19 cellular contexts compared by ENCODE assay signal in genomic region chr13:79226250-79226649, GRCh38.
"Had no signal": no experiment of that assay in that cellular context is flagged by ENCODE, and none has a peak within 500 bp of the region (broad histone marks: within the 10 kb centered on the region; RNA-seq: fewer than 3 reads in every experiment).

No MANE protein-coding gene starts in this region.

- ATAC-seq: activated CD4-positive, CD25-positive, alpha-beta regulatory T cell treated with anti-CD3 and anti-CD28 coated beads, Interleukin-2, amount 50 U/mL, for 24 hours; activated CD8-positive, alpha-beta memory T cell treated with anti-CD3 and anti-CD28 coated beads, Interleukin-2, amount 10 ng/mL, durations not matched to agents 7 days and 5 days; activated CD8-positive, alpha-beta T cell treated with anti-CD3 and anti-CD28 coated beads for 36 hours; stimulated activated effector memory CD8-positive, alpha-beta T cell treated with anti-CD3 and anti-CD28 coated beads, Interleukin-12 subunit alpha, Interleukin-12 subunit beta, amount 100 ng/mL, for 72 hours; stimulated activated naive CD8-positive, alpha-beta T cell treated with anti-CD3 and anti-CD28 coated beads, Interleukin-15, amount 100 ng/mL, for 72 hours had no signal

- H3K4me3 ChIP-seq: left ventricle myocardium inferior, right lobe of liver, skin epidermis, tibial artery had no signal

- H3K27me3 ChIP-seq: right lobe of liver, tibial artery had no signal

- H3K9me3 ChIP-seq: left ventricle myocardium inferior, right lobe of liver, tibial artery had no signal

- H3K4me1 ChIP-seq: left ventricle myocardium inferior, right lobe of liver, tibial artery had no signal

- H3K27ac ChIP-seq: epithelial cell of prostate, left ventricle myocardium inferior, right lobe of liver, skin epidermis, tibial artery had no signal

- DNase-seq: activated CD4-positive, alpha-beta T cell treated with anti-CD3 and anti-CD28 coated beads, Interleukin-2, amount 10 ng/mL, durations not matched to agents 24 days and 14 days; activated CD8-positive, alpha-beta memory T cell treated with anti-CD3 and anti-CD28 coated beads, Interleukin-2, amount 10 ng/mL, durations not matched to agents 7 days and 5 days; activated CD8-positive, alpha-beta T cell treated with anti-CD3 and anti-CD28 coated beads for 36 hours; activated effector memory CD4-positive, alpha-beta T cell treated with anti-CD3 and anti-CD28 coated beads, Interleukin-2, amount 50 U/mL, for 16 hours; activated naive CD4-positive, alpha-beta T cell treated with anti-CD3 and anti-CD28 coated beads, Interleukin-2, amount 10 ng/mL, durations not matched to agents 7 days and 5 days; activated T-cell treated with anti-CD3 and anti-CD28 coated beads for 4 hours; cortex of kidney; immature natural killer cell; left ventricle myocardium inferior; midbrain; nucleus accumbens; stimulated activated CD4-positive, alpha-beta T cell treated with anti-CD3 and anti-CD28 coated beads, Interleukin-2, amount 100 ng/mL, for 24 hours; stimulated activated naive CD8-positive, alpha-beta T cell treated with anti-CD3 and anti-CD28 coated beads, Interleukin-15, amount 100 ng/mL, for 72 hours; tibial artery had no signal

- H3K36me3 ChIP-seq: left ventricle myocardium inferior, right lobe of liver, tibial artery had no signal
